In the genomic region with DNA sequence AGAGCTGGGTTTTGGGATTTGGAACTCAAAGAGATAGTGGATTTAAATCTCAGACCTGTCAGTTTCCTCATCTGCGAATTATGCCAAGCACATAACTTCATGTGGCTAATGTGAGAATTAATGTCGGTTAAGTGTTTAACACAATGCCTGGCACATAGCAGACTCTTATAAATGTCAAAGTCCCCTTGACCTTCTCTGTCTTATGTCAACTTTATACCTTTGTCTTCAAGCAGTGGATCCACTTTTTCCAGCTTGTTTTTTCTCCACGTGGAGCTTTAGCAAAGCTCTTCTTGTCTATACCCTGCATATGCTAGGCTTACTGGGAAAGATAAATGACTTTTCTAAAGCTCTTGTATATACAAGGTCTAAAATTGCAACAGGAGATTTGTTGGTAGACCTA, we compare ENCODE assay signal across 8 cellular contexts.
"Had no signal": no experiment of that assay in that cellular context is flagged by ENCODE, and none has a peak within 500 bp of the region (broad histone marks: within the 10 kb centered on the region; RNA-seq: fewer than 3 reads in every experiment).

No MANE protein-coding gene starts in this region.

- H2AFZ ChIP-seq: GM23338 had no signal

- H3K27ac ChIP-seq: HL-60 had no signal

- DNase-seq: H9, HCEC 1CT had no signal

- H3K4me3 ChIP-seq: GM23338, K562 had no signal

- ATAC-seq: GM23338, HepG2, K562 had no signal

- FAIRE-seq: H1, H54, HepG2, K562 had no signal

- H3K4me2 ChIP-seq: GM23338 had no signal
